In the genomic region with DNA sequence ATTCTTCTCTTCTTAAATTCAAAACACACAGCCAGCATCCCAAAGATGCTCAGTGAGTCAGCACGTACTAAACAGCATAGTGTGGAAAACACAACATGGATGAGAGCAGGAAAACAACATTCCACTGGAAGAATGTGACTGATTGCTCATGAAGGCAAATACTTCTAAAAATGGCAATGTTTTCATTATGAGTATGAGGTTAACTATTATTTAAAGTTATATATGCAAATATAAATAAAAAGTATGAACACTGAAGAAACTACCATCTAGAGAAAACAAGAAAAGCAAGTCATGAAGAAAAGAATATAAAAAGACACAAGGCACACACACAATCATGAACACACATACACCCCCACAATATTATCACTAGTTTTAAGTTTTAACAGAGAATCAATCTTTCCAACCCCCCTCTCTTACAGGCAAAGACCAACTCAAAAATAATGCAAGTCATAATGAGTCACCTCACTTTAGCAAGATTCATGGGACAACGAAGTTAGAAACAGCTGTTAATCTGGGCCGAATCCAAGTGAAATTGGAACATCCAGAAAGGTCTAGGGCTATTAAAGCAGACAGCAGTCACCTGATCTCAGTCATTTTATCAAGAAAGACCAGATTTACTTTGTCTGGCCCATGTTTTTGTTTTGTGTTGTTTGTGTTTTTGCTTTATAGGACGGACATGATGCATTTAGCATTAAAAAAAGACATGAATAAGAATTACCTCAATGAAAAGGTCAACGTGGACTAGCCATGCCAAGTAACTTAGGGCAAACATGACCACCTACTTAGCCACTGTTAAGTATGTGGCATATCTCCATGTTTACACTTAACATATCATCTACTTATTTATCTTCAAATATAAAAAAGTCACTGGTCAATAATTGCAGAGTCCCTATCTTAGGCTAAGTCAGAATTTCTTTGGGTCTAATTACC, we compare ENCODE assay signal across 9 cellular contexts. TPM values are rescaled to one million over a fixed set of nuclear protein-coding genes. Genes with fewer than 3 reads are reported as not detected.
DNase-seq lines count a peak whose midpoint lies in the region; ATAC-seq and TF ChIP-seq lines count a peak whose summit lies in the region.
"Had no signal": no experiment of that assay in that cellular context is flagged by ENCODE, and none has a peak within 500 bp of the region (broad histone marks: within the 10 kb centered on the region; RNA-seq: fewer than 3 reads in every experiment).

No MANE protein-coding gene starts in this region.

- DNase-seq in ACHN (peak; percentile 67), MV-4-11 (lab: John Stamatoyannopoulos, UW) (peak; percentile 30), dermis blood vessel endothelial cell (peak; percentile 96), mesothelial cell of epicardium (ENCODE audit: low spot score in 2 of 2, unreplicated experiment in 2 of 2) (no peak), Karpas-422 (no peak), dorsolateral prefrontal cortex (no peak)
- DNase-seq: DMS79 had no signal

- intact Hi-C loops in dorsolateral prefrontal cortex (cut with DNase I), result no loop called here

- peaks cover 46% of the 10 kb centered on the region for H3K4me1 ChIP-seq in Karpas-422 (ENCODE audit: low read length)

- H3K9ac ChIP-seq in Karpas-422 (ENCODE audit: low read length), result no peak overlapping the region

- peak overlapping the region; percentile 91 for H3K27ac Mint-ChIP-seq in mesothelial cell of epicardium

- H3K27me3 ChIP-seq in Karpas-422 (ENCODE audit: low read length), result no peaks in the 10 kb centered on the region
- H3K27me3 ChIP-seq in dorsolateral prefrontal cortex, result no peaks in the 10 kb centered on the region

- no peaks in the 10 kb centered on the region for H4K20me1 ChIP-seq in Karpas-422 (ENCODE audit: insufficient read depth, low read depth, low read length)

- no peak for ATAC-seq in HG02870 (IDR thresholded peaks at IDR 0.05; ENCODE audit: unreplicated experiment)
- ATAC-seq in GM18519 (IDR thresholded peaks at IDR 0.05; ENCODE audit: low FRiP score, unreplicated experiment), result no peak

- no peak for TF ChIP-seq CTCF in mesothelial cell of epicardium (IDR thresholded peaks at IDR 0.05; ENCODE audit: unreplicated experiment)
- TF ChIP-seq CTCF in dorsolateral prefrontal cortex (IDR thresholded peaks at IDR 0.05 in 54 of 56, conservative IDR thresholded peaks at IDR 0.05 in 2 of 56; ENCODE audit: low read depth in 1 of 56, partially characterized antibody in 56 of 56), result no peak

- no peak overlapping the region for H3K27ac ChIP-seq in Karpas-422 (ENCODE audit: low read length)
- H3K27ac ChIP-seq in dorsolateral prefrontal cortex, result peak overlapping the region in 10 of 59 donors; percentile 1 to 43 (median 24)

- no peaks in the 10 kb centered on the region for H3K36me3 Mint-ChIP-seq in mesothelial cell of epicardium

- peaks cover 5% of the 10 kb centered on the region for H3K9me3 Mint-ChIP-seq in mesothelial cell of epicardium

- in situ Hi-C loops in ACHN (cut with HindIII; ENCODE audit: low pct_ligation_motif_present, low pct_unique_long_range_greater_than_20kb, low sequenced_read_pairs), result no loop called here

- no peaks in the 10 kb centered on the region for H3K9me3 ChIP-seq in Karpas-422 (ENCODE audit: low read length)

- no peaks in the 10 kb centered on the region for H3K27me3 Mint-ChIP-seq in mesothelial cell of epicardium (ENCODE audit: low read depth)

- H3K79me2 ChIP-seq in Karpas-422 (ENCODE audit: low read length), result peaks cover 94% of the 10 kb centered on the region

- no peak overlapping the region for H3K4me3 Mint-ChIP-seq in mesothelial cell of epicardium

- peaks cover 32% of the 10 kb centered on the region for H3K36me3 ChIP-seq in Karpas-422 (ENCODE audit: insufficient read depth, low read length)

- H3K4me2 ChIP-seq in Karpas-422 (ENCODE audit: low read depth, low read length, poor library complexity, severe bottlenecking), result no peak overlapping the region

- peaks cover 35% of the 10 kb centered on the region for H3K4me1 Mint-ChIP-seq in mesothelial cell of epicardium

- no peaks in the 10 kb centered on the region for H3K9me2 ChIP-seq in Karpas-422 (replicated peaks; ENCODE audit: insufficient read depth, low read length)

- H3K4me3 ChIP-seq in Karpas-422 (ENCODE audit: low read length), result no peak overlapping the region
- H3K4me3 ChIP-seq in dorsolateral prefrontal cortex, result peak overlapping the region in 2 of 59 donors; percentile 13 to 33

- no peak overlapping the region for H2AFZ ChIP-seq in Karpas-422 (ENCODE audit: low read length)

RNA-seq across cellular contexts. Expression of a gene that starts 18.1 kb away (rescaled TPM):
- 70.5 and 124 TPM in 2 replicates for total RNA-seq in dermis blood vessel endothelial cell
- 9.9 to 10.8 TPM (median 9.9 TPM) in 3 replicates for total RNA-seq in mesothelial cell of epicardium
- 71.5 and 134 TPM in 2 replicates for total RNA-seq in Karpas-422 (2014; rRNA removed; shearing (Covaris generic); ENCODE audit: low replicate concordance)
- total RNA-seq in dorsolateral prefrontal cortex, result 10 to 100 TPM in 114 of 120 experiments, 1 to 10 TPM in 6; 8.8 to 26.0 (median 14.3) TPM

Comparison
In these comparisons a context has a peak if more than half of its experiments do, and no peak if none do; other contexts are left out.
1. DNase-seq: peak in ACHN (single experiment), MV-4-11 (single experiment) and dermis blood vessel endothelial cell (single experiment); none in mesothelial cell of epicardium (0 of 2), Karpas-422 (single experiment) and dorsolateral prefrontal cortex (0 of 10).